Comparison of ENCODE assay signal across 1 cellular context in genomic region chr7:143263266-143264195, GRCh38.
A peak's percentile ranks its signal among the peaks of the same experiment; 100 is the strongest.
TF ChIP-seq lines count a peak whose summit lies in the region.

TSS of gene GSTK1 (plus strand) at chr7:143263441. CDS start at chr7:143263514, 73 bp downstream.

TF ChIP-seq in HepG2, 621 proteins besides CTCF, POLR2A, EP300 and RAD21 (continued from another document and continues in another):
- TF ChIP-seq ZFP91 (CRISPR knock-in tag; IDR thresholded peaks at IDR 0.05; ENCODE audit: borderline replicate concordance) (peak; percentile 87), RBM39 (IDR thresholded peaks at IDR 0.05; ENCODE audit: low read depth, low read length, poor library complexity, severe bottlenecking) (peak; percentile 58), TOPORS (CRISPR knock-in tag; IDR thresholded peaks at IDR 0.05) (peak; percentile 62; the same call in 1 of the 2 replicates), ZNF143 (CRISPR knock-in tag; IDR thresholded peaks at IDR 0.05) (0 out of 2 replicates have a peak, but pooled peaks have one; percentile 25), JUNB (CRISPR knock-in tag; IDR thresholded peaks at IDR 0.05; ENCODE audit: borderline replicate concordance) (no peak), ZNF235 (CRISPR knock-in tag; IDR thresholded peaks at IDR 0.05; ENCODE audit: borderline replicate concordance) (no peak), ZNF672 (CRISPR knock-in tag; IDR thresholded peaks at IDR 0.05) (no peak), ZNF496 (CRISPR knock-in tag; IDR thresholded peaks at IDR 0.05; ENCODE audit: insufficient replicate concordance) (no peak), ZKSCAN8 (CRISPR knock-in tag; IDR thresholded peaks at IDR 0.05; ENCODE audit: borderline replicate concordance) (peak; percentile 30; the same call in 1 of the 2 replicates), NFIC (IDR thresholded peaks at IDR 0.05; ENCODE audit: low read length) (peak; percentile 50; the same call in 1 of the 2 replicates), ZSCAN25 (CRISPR knock-in tag; IDR thresholded peaks at IDR 0.05) (peak; percentile 42; the same call in 1 of the 2 replicates), HDAC2 (CRISPR knock-in tag; IDR thresholded peaks at IDR 0.05) (peak; percentile 70), ZBTB1 (CRISPR knock-in tag; IDR thresholded peaks at IDR 0.05; ENCODE audit: borderline replicate concordance) (no peak), ADNP (CRISPR knock-in tag; IDR thresholded peaks at IDR 0.05) (no peak), ZFP36L1 (CRISPR knock-in tag; IDR thresholded peaks at IDR 0.05) (0 out of 2 replicates have a peak, but pooled peaks have one; percentile 70), EED (CRISPR knock-in tag; IDR thresholded peaks at IDR 0.05) (0 out of 2 replicates have a peak, but pooled peaks have one; percentile 9), TCF12 (IDR thresholded peaks at IDR 0.05) (no peak), TCF12 (CRISPR knock-in tag; IDR thresholded peaks at IDR 0.05) (peak; percentile 57; the same call in 1 of the 2 replicates), HNRNPUL1 (IDR thresholded peaks at IDR 0.05; ENCODE audit: low read depth, low read length) (no peak), ZNF547 (CRISPR knock-in tag; IDR thresholded peaks at IDR 0.05) (no peak; the same call in 1 of the 2 replicates), ZNF788 (CRISPR knock-in tag; IDR thresholded peaks at IDR 0.05; ENCODE audit: borderline replicate concordance) (peak; percentile 77; the same call in 1 of the 2 replicates), ZNF747 (CRISPR knock-in tag; IDR thresholded peaks at IDR 0.05; ENCODE audit: borderline replicate concordance) (no peak), MAF1 (CRISPR knock-in tag; IDR thresholded peaks at IDR 0.05; ENCODE audit: borderline replicate concordance) (no peak), DBP (CRISPR knock-in tag; IDR thresholded peaks at IDR 0.05; ENCODE audit: not compliant biosample characterization) (no peak), FLYWCH1 (CRISPR knock-in tag; IDR thresholded peaks at IDR 0.05) (no peak), E2F5 (CRISPR knock-in tag; conservative IDR thresholded peaks at IDR 0.05) (peak; percentile 74; the same call in 1 of the 2 replicates), E2F2 (CRISPR knock-in tag; IDR thresholded peaks at IDR 0.05; ENCODE audit: borderline replicate concordance) (no peak), KLF11 (CRISPR knock-in tag; IDR thresholded peaks at IDR 0.05) (peak; percentile 35; the same call in 1 of the 2 replicates), PHF20 (CRISPR knock-in tag; IDR thresholded peaks at IDR 0.05) (peak; percentile 88), ZNF232 (CRISPR knock-in tag; IDR thresholded peaks at IDR 0.05; ENCODE audit: borderline replicate concordance) (no peak; the same call in 1 of the 2 replicates), MYNN (CRISPR knock-in tag; IDR thresholded peaks at IDR 0.05; ENCODE audit: low read depth) (no peak), RBFOX2 (IDR thresholded peaks at IDR 0.05; ENCODE audit: low read depth, low read length) (peak; percentile 96), POGZ (CRISPR knock-in tag; IDR thresholded peaks at IDR 0.05) (peak; percentile 88)
- TF ChIP-seq, protein P1, sequence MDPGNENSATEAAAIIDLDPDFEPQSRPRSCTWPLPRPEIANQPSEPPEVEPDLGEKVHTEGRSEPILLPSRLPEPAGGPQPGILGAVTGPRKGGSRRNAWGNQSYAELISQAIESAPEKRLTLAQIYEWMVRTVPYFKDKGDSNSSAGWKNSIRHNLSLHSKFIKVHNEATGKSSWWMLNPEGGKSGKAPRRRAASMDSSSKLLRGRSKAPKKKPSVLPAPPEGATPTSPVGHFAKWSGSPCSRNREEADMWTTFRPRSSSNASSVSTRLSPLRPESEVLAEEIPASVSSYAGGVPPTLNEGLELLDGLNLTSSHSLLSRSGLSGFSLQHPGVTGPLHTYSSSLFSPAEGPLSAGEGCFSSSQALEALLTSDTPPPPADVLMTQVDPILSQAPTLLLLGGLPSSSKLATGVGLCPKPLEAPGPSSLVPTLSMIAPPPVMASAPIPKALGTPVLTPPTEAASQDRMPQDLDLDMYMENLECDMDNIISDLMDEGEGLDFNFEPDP (CRISPR knock-in tag; conservative IDR thresholded peaks at IDR 0.05) = no peak
- TF ChIP-seq, protein P2, sequence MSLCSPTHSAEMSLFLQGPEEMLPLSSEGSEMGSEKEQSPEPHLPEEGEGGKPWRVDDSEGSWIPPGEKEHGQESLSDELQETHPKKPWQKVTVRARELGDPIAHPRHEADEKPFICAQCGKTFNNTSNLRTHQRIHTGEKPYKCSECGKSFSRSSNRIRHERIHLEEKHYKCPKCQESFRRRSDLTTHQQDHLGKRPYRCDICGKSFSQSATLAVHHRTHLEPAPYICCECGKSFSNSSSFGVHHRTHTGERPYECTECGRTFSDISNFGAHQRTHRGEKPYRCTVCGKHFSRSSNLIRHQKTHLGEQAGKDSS (CRISPR knock-in tag; IDR thresholded peaks at IDR 0.05; ENCODE audit: borderline replicate concordance, low read depth) = no peak
- TF ChIP-seq, protein P3, sequence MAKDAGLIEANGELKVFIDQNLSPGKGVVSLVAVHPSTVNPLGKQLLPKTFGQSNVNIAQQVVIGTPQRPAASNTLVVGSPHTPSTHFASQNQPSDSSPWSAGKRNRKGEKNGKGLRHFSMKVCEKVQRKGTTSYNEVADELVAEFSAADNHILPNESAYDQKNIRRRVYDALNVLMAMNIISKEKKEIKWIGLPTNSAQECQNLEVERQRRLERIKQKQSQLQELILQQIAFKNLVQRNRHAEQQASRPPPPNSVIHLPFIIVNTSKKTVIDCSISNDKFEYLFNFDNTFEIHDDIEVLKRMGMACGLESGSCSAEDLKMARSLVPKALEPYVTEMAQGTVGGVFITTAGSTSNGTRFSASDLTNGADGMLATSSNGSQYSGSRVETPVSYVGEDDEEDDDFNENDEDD (CRISPR knock-in tag; IDR thresholded peaks at IDR 0.05; ENCODE audit: borderline replicate concordance) = peak; percentile 28; the same call in 1 of the 2 replicates
- TF ChIP-seq, protein P4, sequence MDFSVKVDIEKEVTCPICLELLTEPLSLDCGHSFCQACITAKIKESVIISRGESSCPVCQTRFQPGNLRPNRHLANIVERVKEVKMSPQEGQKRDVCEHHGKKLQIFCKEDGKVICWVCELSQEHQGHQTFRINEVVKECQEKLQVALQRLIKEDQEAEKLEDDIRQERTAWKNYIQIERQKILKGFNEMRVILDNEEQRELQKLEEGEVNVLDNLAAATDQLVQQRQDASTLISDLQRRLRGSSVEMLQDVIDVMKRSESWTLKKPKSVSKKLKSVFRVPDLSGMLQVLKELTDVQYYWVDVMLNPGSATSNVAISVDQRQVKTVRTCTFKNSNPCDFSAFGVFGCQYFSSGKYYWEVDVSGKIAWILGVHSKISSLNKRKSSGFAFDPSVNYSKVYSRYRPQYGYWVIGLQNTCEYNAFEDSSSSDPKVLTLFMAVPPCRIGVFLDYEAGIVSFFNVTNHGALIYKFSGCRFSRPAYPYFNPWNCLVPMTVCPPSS (IDR thresholded peaks at IDR 0.05) = no peak
- TF ChIP-seq, protein P5, sequence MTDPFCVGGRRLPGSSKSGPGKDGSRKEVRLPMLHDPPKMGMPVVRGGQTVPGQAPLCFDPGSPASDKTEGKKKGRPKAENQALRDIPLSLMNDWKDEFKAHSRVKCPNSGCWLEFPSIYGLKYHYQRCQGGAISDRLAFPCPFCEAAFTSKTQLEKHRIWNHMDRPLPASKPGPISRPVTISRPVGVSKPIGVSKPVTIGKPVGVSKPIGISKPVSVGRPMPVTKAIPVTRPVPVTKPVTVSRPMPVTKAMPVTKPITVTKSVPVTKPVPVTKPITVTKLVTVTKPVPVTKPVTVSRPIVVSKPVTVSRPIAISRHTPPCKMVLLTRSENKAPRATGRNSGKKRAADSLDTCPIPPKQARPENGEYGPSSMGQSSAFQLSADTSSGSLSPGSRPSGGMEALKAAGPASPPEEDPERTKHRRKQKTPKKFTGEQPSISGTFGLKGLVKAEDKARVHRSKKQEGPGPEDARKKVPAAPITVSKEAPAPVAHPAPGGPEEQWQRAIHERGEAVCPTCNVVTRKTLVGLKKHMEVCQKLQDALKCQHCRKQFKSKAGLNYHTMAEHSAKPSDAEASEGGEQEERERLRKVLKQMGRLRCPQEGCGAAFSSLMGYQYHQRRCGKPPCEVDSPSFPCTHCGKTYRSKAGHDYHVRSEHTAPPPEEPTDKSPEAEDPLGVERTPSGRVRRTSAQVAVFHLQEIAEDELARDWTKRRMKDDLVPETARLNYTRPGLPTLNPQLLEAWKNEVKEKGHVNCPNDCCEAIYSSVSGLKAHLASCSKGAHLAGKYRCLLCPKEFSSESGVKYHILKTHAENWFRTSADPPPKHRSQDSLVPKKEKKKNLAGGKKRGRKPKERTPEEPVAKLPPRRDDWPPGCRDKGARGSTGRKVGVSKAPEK (CRISPR knock-in tag; IDR thresholded peaks at IDR 0.05; ENCODE audit: borderline replicate concordance) = no peak
- TF ChIP-seq, protein P6, sequence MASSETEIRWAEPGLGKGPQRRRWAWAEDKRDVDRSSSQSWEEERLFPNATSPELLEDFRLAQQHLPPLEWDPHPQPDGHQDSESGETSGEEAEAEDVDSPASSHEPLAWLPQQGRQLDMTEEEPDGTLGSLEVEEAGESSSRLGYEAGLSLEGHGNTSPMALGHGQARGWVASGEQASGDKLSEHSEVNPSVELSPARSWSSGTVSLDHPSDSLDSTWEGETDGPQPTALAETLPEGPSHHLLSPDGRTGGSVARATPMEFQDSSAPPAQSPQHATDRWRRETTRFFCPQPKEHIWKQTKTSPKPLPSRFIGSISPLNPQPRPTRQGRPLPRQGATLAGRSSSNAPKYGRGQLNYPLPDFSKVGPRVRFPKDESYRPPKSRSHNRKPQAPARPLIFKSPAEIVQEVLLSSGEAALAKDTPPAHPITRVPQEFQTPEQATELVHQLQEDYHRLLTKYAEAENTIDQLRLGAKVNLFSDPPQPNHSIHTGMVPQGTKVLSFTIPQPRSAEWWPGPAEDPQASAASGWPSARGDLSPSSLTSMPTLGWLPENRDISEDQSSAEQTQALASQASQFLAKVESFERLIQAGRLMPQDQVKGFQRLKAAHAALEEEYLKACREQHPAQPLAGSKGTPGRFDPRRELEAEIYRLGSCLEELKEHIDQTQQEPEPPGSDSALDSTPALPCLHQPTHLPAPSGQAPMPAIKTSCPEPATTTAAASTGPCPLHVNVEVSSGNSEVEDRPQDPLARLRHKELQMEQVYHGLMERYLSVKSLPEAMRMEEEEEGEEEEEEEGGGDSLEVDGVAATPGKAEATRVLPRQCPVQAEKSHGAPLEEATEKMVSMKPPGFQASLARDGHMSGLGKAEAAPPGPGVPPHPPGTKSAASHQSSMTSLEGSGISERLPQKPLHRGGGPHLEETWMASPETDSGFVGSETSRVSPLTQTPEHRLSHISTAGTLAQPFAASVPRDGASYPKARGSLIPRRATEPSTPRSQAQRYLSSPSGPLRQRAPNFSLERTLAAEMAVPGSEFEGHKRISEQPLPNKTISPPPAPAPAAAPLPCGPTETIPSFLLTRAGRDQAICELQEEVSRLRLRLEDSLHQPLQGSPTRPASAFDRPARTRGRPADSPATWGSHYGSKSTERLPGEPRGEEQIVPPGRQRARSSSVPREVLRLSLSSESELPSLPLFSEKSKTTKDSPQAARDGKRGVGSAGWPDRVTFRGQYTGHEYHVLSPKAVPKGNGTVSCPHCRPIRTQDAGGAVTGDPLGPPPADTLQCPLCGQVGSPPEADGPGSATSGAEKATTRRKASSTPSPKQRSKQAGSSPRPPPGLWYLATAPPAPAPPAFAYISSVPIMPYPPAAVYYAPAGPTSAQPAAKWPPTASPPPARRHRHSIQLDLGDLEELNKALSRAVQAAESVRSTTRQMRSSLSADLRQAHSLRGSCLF (CRISPR knock-in tag; IDR thresholded peaks at IDR 0.05; ENCODE audit: borderline replicate concordance) = no peak
- TF ChIP-seq, protein P7, sequence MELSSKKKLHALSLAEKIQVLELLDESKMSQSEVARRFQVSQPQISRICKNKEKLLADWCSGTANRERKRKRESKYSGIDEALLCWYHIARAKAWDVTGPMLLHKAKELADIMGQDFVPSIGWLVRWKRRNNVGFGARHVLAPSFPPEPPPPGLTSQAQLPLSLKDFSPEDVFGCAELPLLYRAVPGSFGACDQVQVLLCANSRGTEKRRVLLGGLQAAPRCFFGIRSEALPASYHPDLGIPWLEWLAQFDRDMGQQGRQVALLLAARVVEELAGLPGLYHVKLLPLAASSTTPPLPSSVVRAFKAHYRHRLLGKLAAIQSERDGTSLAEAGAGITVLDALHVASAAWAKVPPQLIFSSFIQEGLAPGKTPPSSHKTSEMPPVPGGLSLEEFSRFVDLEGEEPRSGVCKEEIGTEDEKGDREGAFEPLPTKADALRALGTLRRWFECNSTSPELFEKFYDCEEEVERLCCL (CRISPR knock-in tag; IDR thresholded peaks at IDR 0.05; ENCODE audit: borderline replicate concordance) = no peak
